Comparison of ENCODE assay signal across 20 cellular contexts in genomic region chr18:46158498-46158897, GRCh38. TPM values are rescaled to one million over a fixed set of nuclear protein-coding genes. Genes with fewer than 3 reads are reported as not detected.
A peak's percentile ranks its signal among the peaks of the same experiment; 100 is the strongest.
DNase-seq lines count a peak whose midpoint lies in the region; ATAC-seq, FAIRE-seq and TF ChIP-seq lines count a peak whose summit lies in the region.
"Had no signal": no experiment of that assay in that cellular context is flagged by ENCODE, and none has a peak within 500 bp of the region (broad histone marks: within the 10 kb centered on the region; RNA-seq: fewer than 3 reads in every experiment).

No MANE protein-coding gene starts in this region.

- H3K9me3 ChIP-seq in KOPT-K1 (ENCODE audit: insufficient read depth, low read length, poor library complexity, severe bottlenecking), result peaks cover 7% of the 10 kb centered on the region
- no peaks in the 10 kb centered on the region for H3K9me3 ChIP-seq in K562 (replicated peaks; ENCODE audit: control insufficient read depth, insufficient read depth, low read depth, low read length)
- H3K9me3 ChIP-seq in neural progenitor cell (ENCODE audit: low read depth), result no peaks in the 10 kb centered on the region

- H3K9ac ChIP-seq in K562 (ENCODE audit: insufficient read depth in 1 of 2, low read depth in 2 of 2, low read length in 2 of 2), result no peak overlapping the region
- H3K9ac ChIP-seq in neural progenitor cell, result no peak overlapping the region

- H3K4me3 ChIP-seq in K562, result no peak overlapping the region
- H3K4me3 ChIP-seq in neural progenitor cell, result no peak overlapping the region

- peak overlapping the region; percentile 68 for H2AFZ ChIP-seq in K562 (ENCODE audit: low read depth, low read length)
- H2AFZ ChIP-seq in neural progenitor cell (replicated peaks), result no peak overlapping the region

- H3K4me1 ChIP-seq in K562 (replicated peaks in 1 of 2; ENCODE audit: control insufficient read depth in 2 of 2, insufficient read depth in 2 of 2, low read length in 2 of 2) (peaks cover 24 to 37% of the 10 kb centered on the region in 2 experiments; a peak in 3 of 5 replicates), neural progenitor cell (peaks cover 6% of the 10 kb centered on the region)

- H3K79me2 ChIP-seq in K562 (ENCODE audit: control insufficient read depth, insufficient read depth, low read length), result no peaks in the 10 kb centered on the region
- H3K79me2 ChIP-seq in neural progenitor cell (ENCODE audit: low read depth), result no peaks in the 10 kb centered on the region

- H3K27me3 ChIP-seq in K562 (ENCODE audit: control insufficient read depth in 2 of 2, insufficient read depth in 2 of 2, low read length in 2 of 2) (no peaks in the 10 kb centered on the region), neural progenitor cell (no peaks in the 10 kb centered on the region)

- BruUV-seq in K562 (replicated peaks; lab: Mats Ljungman, UMichigan), result no TSS peak

- POLR2A ChIA-PET in activated CD4-positive, alpha-beta T cell treated with anti-CD3 and anti-CD28 coated beads, Interleukin-2, amount 10 ng/mL, durations not matched to agents 7 days and 5 days (lab: Charles Lee), result interaction anchor here (0.6 kb wide), 1 partner anchor 15 kb away, joined by 4 read pairs; a partner anchor contains a TSS
- POLR2A ChIA-PET in K562 (lab: Yijun Ruan, JAX), result interaction anchor here (0.6 to 1.0 kb wide), 5 partner anchors 14 to 1007 kb away, joined by 3 to 4 read pairs (median 3); no protein-coding TSS in a partner anchor

- FAIRE-seq in K562 (lab: Jason Lieb, UNC), result no peak
- FAIRE-seq: colon had no signal

- peak overlapping the region; percentile 71 for H3K27ac Mint-ChIP-seq in activated CD4-positive, alpha-beta T cell treated with anti-CD3 and anti-CD28 coated beads, Interleukin-2, amount 10 ng/mL, durations not matched to agents 7 days and 5 days
- no peak overlapping the region for H3K27ac Mint-ChIP-seq in neural progenitor cell
- H3K27ac Mint-ChIP-seq: T-helper 1 cell treated with Interleukin-12 subunit alpha and Interleukin-12 subunit beta and Interleukin-4 antibody, amounts not matched to agents 30 μg/mL and 1 μg/mL, for 36 hours had no signal

- H3F3A ChIP-seq in neural progenitor cell (ENCODE audit: low read depth), result peaks cover 7% of the 10 kb centered on the region

- intact Hi-C loops in K562 (cut with micrococcal nuclease), result no loop called here

- peaks cover 39% of the 10 kb centered on the region for H3K36me3 Mint-ChIP-seq in activated CD4-positive, alpha-beta T cell treated with anti-CD3 and anti-CD28 coated beads, Interleukin-2, amount 10 ng/mL, durations not matched to agents 7 days and 5 days (ENCODE audit: low read depth)
- peaks cover 6% of the 10 kb centered on the region for H3K36me3 Mint-ChIP-seq in neural progenitor cell

- TF ChIP-seq EP300 in K562 (IDR thresholded peaks at IDR 0.05; ENCODE audit: low read length), result no peak

- peaks cover 18% of the 10 kb centered on the region for H3K9me3 Mint-ChIP-seq in activated CD4-positive, alpha-beta T cell treated with anti-CD3 and anti-CD28 coated beads, Interleukin-2, amount 10 ng/mL, durations not matched to agents 7 days and 5 days
- H3K9me3 Mint-ChIP-seq in neural progenitor cell, result no peaks in the 10 kb centered on the region

- H3K4me3 Mint-ChIP-seq in activated CD4-positive, alpha-beta T cell treated with anti-CD3 and anti-CD28 coated beads, Interleukin-2, amount 10 ng/mL, durations not matched to agents 7 days and 5 days, result no peak overlapping the region
- H3K4me3 Mint-ChIP-seq in neural progenitor cell, result no peak overlapping the region
- H3K4me3 Mint-ChIP-seq: CD14-positive monocyte; T-helper 1 cell treated with Interleukin-12 subunit alpha and Interleukin-12 subunit beta and Interleukin-4 antibody, amounts not matched to agents 30 μg/mL and 1 μg/mL, for 36 hours had no signal

- in situ Hi-C loops in K562 (cut with MboI), result no loop called here

- TF ChIP-seq CTCF in K562 (IDR thresholded peaks at IDR 0.05 in 2 of 3, conservative IDR thresholded peaks at IDR 0.05 in 1 of 3; ENCODE audit: insufficient read depth in 2 of 3, low read depth in 1 of 3, low read length in 3 of 3) (no peak), neural progenitor cell (IDR thresholded peaks at IDR 0.05) (no peak)

- DNase-seq in activated CD4-positive, alpha-beta T cell treated with anti-CD3 and anti-CD28 coated beads, Interleukin-2, amount 10 ng/mL, durations not matched to agents 7 days and 5 days, result no peak
- DNase-seq in activated CD4-positive, alpha-beta T cell treated with anti-CD3 and anti-CD28 coated beads, Interleukin-2, amount 50 U/mL, for 1 hour, result no peak
- DNase-seq in K562 (ENCODE audit: extremely low read depth in 1 of 4, low spot score in 3 of 4), result no peak
- peak; percentile 38 for DNase-seq in neural progenitor cell (ENCODE audit: low spot score)
- no peak for DNase-seq in NCI-H1417 (lab: John Stamatoyannopoulos, UW)
- DNase-seq in NCI-H187 treated with DMSO at 0.1 percent for 48 hours (lab: John Stamatoyannopoulos, UW), result no peak
- no peak for DNase-seq in activated naive CD4-positive, alpha-beta T cell treated with Interleukin-2 at 50 U/mL for 16 hours
- DNase-seq: activated CD4-positive, CD25-positive, alpha-beta regulatory T cell treated with anti-CD3 and anti-CD28 coated beads, Interleukin-2, amount 50 U/mL, for 72 hours; amygdala; erythroblast; hippocampal formation; left colon; MM.1S; NCI-H2029 treated with DMSO at 0.1 percent for 48 hours; NCI-H774 had no signal

- no peak for TF ChIP-seq POLR2A in K562 (conservative IDR thresholded peaks at IDR 0.05)

- 84% methylated on average over 3 of the region's 3 CpGs for WGBS in K562 (ENCODE audit: insufficient coverage, low coverage, missing lambda C conversion rate)

- CTCF ChIA-PET in activated CD4-positive, alpha-beta T cell treated with anti-CD3 and anti-CD28 coated beads, Interleukin-2, amount 10 ng/mL, durations not matched to agents 7 days and 5 days (lab: Charles Lee), result interaction anchor here (1.1 to 3.9 kb wide), 3 partner anchors 9 to 18 kb away, joined by 4 to 42 read pairs (median 19); a partner anchor contains a TSS
- CTCF ChIA-PET in K562 (lab: Yijun Ruan, JAX; ENCODE audit: low intra/inter-chr PET ratio), result no interaction called here

- H3K27ac ChIP-seq in KOPT-K1 (ENCODE audit: low read depth, low read length, poor library complexity, severe bottlenecking) (peak overlapping the region; percentile 94), K562 (ENCODE audit: extremely low read depth, low read depth, low read length) (no peak overlapping the region), neural progenitor cell (no peak overlapping the region)
- H3K27ac ChIP-seq: 22Rv1 had no signal

- no peak for ATAC-seq in K562
- ATAC-seq: left colon had no signal

- H4K20me1 ChIP-seq in K562 (replicated peaks; ENCODE audit: control insufficient read depth, insufficient read depth, low read length) (no peaks in the 10 kb centered on the region), neural progenitor cell (ENCODE audit: low read depth) (no peaks in the 10 kb centered on the region)

- H3K36me3 ChIP-seq in KOPT-K1 (ENCODE audit: insufficient read depth, low read length) (no peaks in the 10 kb centered on the region), K562 (ENCODE audit: control insufficient read depth, insufficient read depth, low read length) (no peaks in the 10 kb centered on the region), neural progenitor cell (no peaks in the 10 kb centered on the region)

- H3K9me1 ChIP-seq in K562 (ENCODE audit: control insufficient read depth, insufficient read depth, low read length), result no peaks in the 10 kb centered on the region

- H3K27me3 Mint-ChIP-seq in activated CD4-positive, alpha-beta T cell treated with anti-CD3 and anti-CD28 coated beads, Interleukin-2, amount 10 ng/mL, durations not matched to agents 7 days and 5 days, result no peaks in the 10 kb centered on the region
- peaks cover 2% of the 10 kb centered on the region for H3K27me3 Mint-ChIP-seq in neural progenitor cell (ENCODE audit: insufficient read depth, low read depth)

- no peak for TF ChIP-seq RAD21 in K562 (CRISPR knock-in tag; conservative IDR thresholded peaks at IDR 0.05 in 1 of 2, IDR thresholded peaks at IDR 0.05 in 1 of 2)

- no peak overlapping the region for H3K4me2 ChIP-seq in K562 (ENCODE audit: insufficient read depth, low read length)
- H3K4me2 ChIP-seq in neural progenitor cell, result no peak overlapping the region

- H3K4me1 Mint-ChIP-seq in activated CD4-positive, alpha-beta T cell treated with anti-CD3 and anti-CD28 coated beads, Interleukin-2, amount 10 ng/mL, durations not matched to agents 7 days and 5 days, result peaks cover 82% of the 10 kb centered on the region
- H3K4me1 Mint-ChIP-seq in neural progenitor cell, result peaks cover 20% of the 10 kb centered on the region

TF ChIP-seq in K562, 482 proteins besides CTCF, POLR2A, EP300 and RAD21:
- TF ChIP-seq HMG20B (CRISPR knock-in tag; IDR thresholded peaks at IDR 0.05), result no peak
- TF ChIP-seq HDAC2 (IDR thresholded peaks at IDR 0.05), result no peak
- no peak for TF ChIP-seq HDAC1 (IDR thresholded peaks at IDR 0.05)
- no peak for TF ChIP-seq EHMT2 (IDR thresholded peaks at IDR 0.05)
- TF ChIP-seq BACH1 (tag; IDR thresholded peaks at IDR 0.05), result no peak

RNA-seq across cellular contexts. Expression of gene HAUS1, which starts 54.3 kb away (rescaled TPM):
- total RNA-seq in activated CD4-positive, alpha-beta T cell treated with anti-CD3 and anti-CD28 coated beads, Interleukin-2, amount 10 ng/mL, durations not matched to agents 7 days and 5 days, result 10 to 100 TPM; 57.9 to 58.5 TPM
- total RNA-seq in K562 (2011; cell fraction: chromatin; rRNA removed; ENCODE audit: low replicate concordance), result 9.9 and 13.3 TPM in 2 replicates
- total RNA-seq in K562 (2011; cell fraction: nucleolus; rRNA removed), result 5.2 and 6.1 TPM in 2 replicates
- total RNA-seq in K562 (2011; cell fraction: nucleoplasm; rRNA removed), result 8.0 and 14.1 TPM in 2 replicates
- total RNA-seq in K562 (2014; rRNA removed) (42.0 and 55.6 TPM in 2 replicates), K562 (2014; rRNA removed; fragmentation: Illumina TruSeq; extraction: Trizol) (70.0 and 81.9 TPM in 2 replicates), K562 (2015; rRNA removed; fragmentation: Illumina TruSeq; extraction: Trizol) (52.4 and 59.7 TPM in 2 replicates), K562 (2021) (45.6 and 51.1 TPM in 2 replicates), neural progenitor cell (ENCODE audit: low replicate concordance) (141 and 201 TPM in 2 replicates)
- polyA plus RNA-seq in K562 (2011; rRNA removed) (63.4 and 76.3 TPM in 2 replicates), K562 (2014; fragmentation: Illumina TruSeq; extraction: Trizol) (77.7 and 83.2 TPM in 2 replicates), K562 (2014; fragmentation: Nextera tagmentation; extraction: Ambion mirVana) (100 to 1,000 TPM; 131 to 135 TPM), K562 (2014; rRNA removed) (59.1 and 77.2 TPM in 2 replicates)
- 37.3 and 51.8 TPM in 2 replicates for polyA plus RNA-seq in K562 (2011; cell fraction: cytosol; rRNA removed)
- polyA plus RNA-seq in K562 (2011; cell fraction: nucleus; rRNA removed), result 14.8 and 22.3 TPM in 2 replicates
- 57.5 and 62.5 TPM in 2 replicates for polyA plus RNA-seq in K562 (2012)
- polyA minus RNA-seq in K562 (2011; rRNA and poly(A)+ RNA removed), result 22.1 and 24.4 TPM in 2 replicates
- polyA minus RNA-seq in K562 (2011; cell fraction: cytosol; rRNA and poly(A)+ RNA removed), result 23.8 and 28.5 TPM in 2 replicates
- 6.6 and 9.1 TPM in 2 replicates for polyA minus RNA-seq in K562 (2011; cell fraction: nucleus; rRNA and poly(A)+ RNA removed)
